Comparison of ENCODE assay signal across 1 cellular context in genomic region chr17:76074390-76075363, GRCh38.
TF ChIP-seq lines count a peak whose summit lies in the region.

GALR2 (plus strand) TSS chr17:76074781; CDS start chr17:76074884, 103 bp downstream.

TF ChIP-seq in HepG2, 621 proteins besides CTCF, POLR2A, EP300 and RAD21 (continued from another document and continues in another):
- TF ChIP-seq GMEB1 (CRISPR knock-in tag; IDR thresholded peaks at IDR 0.05; ENCODE audit: borderline replicate concordance): no peak
- TF ChIP-seq ZNF746 (CRISPR knock-in tag; IDR thresholded peaks at IDR 0.05): no peak
- no peak for TF ChIP-seq FOXO1 (CRISPR knock-in tag; IDR thresholded peaks at IDR 0.05)
- no peak for TF ChIP-seq AGO2 (optimal IDR thresholded peaks at IDR 0.05; ENCODE audit: low read depth, low read length)
- TF ChIP-seq MLX (CRISPR knock-in tag; IDR thresholded peaks at IDR 0.05): no peak
- TF ChIP-seq ATF2 (CRISPR knock-in tag; IDR thresholded peaks at IDR 0.05): no peak
- TF ChIP-seq ZNF616 (CRISPR knock-in tag; IDR thresholded peaks at IDR 0.05; ENCODE audit: low read depth): peak; percentile 57
- TF ChIP-seq ZNF33B (CRISPR knock-in tag; IDR thresholded peaks at IDR 0.05): no peak
- TF ChIP-seq NR3C1 (CRISPR knock-in tag; IDR thresholded peaks at IDR 0.05): no peak
- TF ChIP-seq HNRNPL (IDR thresholded peaks at IDR 0.05; ENCODE audit: low read depth, low read length): 0 out of 2 replicates have a peak, but pooled peaks have one; percentile 28
- TF ChIP-seq TGIF2 (CRISPR knock-in tag; IDR thresholded peaks at IDR 0.05): no peak
- TF ChIP-seq EED (CRISPR knock-in tag; IDR thresholded peaks at IDR 0.05): no peak
- TF ChIP-seq MBNL3 (CRISPR knock-in tag; conservative IDR thresholded peaks at IDR 0.05): no peak
- no peak for TF ChIP-seq MTERF4 (CRISPR knock-in tag; IDR thresholded peaks at IDR 0.05)
- TF ChIP-seq ZNF710 (CRISPR knock-in tag; IDR thresholded peaks at IDR 0.05; ENCODE audit: borderline replicate concordance): peak; percentile 60; the same call in 1 of the 2 replicates
- no peak for TF ChIP-seq KAT7 (CRISPR knock-in tag; IDR thresholded peaks at IDR 0.05; ENCODE audit: borderline replicate concordance)
- TF ChIP-seq ZNF280D (CRISPR knock-in tag; IDR thresholded peaks at IDR 0.05): 0 out of 2 replicates have a peak, but pooled peaks have one; percentile 20
- peak; percentile 9; the same call in 1 of the 2 replicates for TF ChIP-seq GZF1 (CRISPR knock-in tag; IDR thresholded peaks at IDR 0.05)
- TF ChIP-seq MYPOP (CRISPR knock-in tag; IDR thresholded peaks at IDR 0.05): peak; percentile 56; the same call in 1 of the 2 replicates
- TF ChIP-seq ZNF451 (CRISPR knock-in tag; IDR thresholded peaks at IDR 0.05): 0 out of 2 replicates have a peak, but pooled peaks have one; percentile 35
- no peak for TF ChIP-seq SNAPC5 (CRISPR knock-in tag; IDR thresholded peaks at IDR 0.05; ENCODE audit: borderline replicate concordance)
- no peak for TF ChIP-seq ATF7 (IDR thresholded peaks at IDR 0.05)
- TF ChIP-seq ATF7 (CRISPR knock-in tag; IDR thresholded peaks at IDR 0.05): no peak
- TF ChIP-seq MYC (CRISPR knock-in tag; IDR thresholded peaks at IDR 0.05; ENCODE audit: borderline replicate concordance): peak; percentile 18; the same call in 1 of the 2 replicates
- no peak for TF ChIP-seq ATF7-NPFF (CRISPR knock-in tag; IDR thresholded peaks at IDR 0.05; ENCODE audit: low read depth)
- no peak for TF ChIP-seq ZNF446 (CRISPR knock-in tag; IDR thresholded peaks at IDR 0.05)
- no peak for TF ChIP-seq ZNF737 (CRISPR knock-in tag; IDR thresholded peaks at IDR 0.05; ENCODE audit: borderline replicate concordance)
- peak; percentile 77; the same call in 1 of the 2 replicates for TF ChIP-seq NFE2L1 (CRISPR knock-in tag; IDR thresholded peaks at IDR 0.05; ENCODE audit: borderline replicate concordance)
- TF ChIP-seq HNRNPK (IDR thresholded peaks at IDR 0.05; ENCODE audit: low read depth, low read length, poor library complexity, severe bottlenecking): peak; percentile 47
- TF ChIP-seq IKZF4 (CRISPR knock-in tag; IDR thresholded peaks at IDR 0.05; ENCODE audit: borderline replicate concordance, low read depth, not compliant biosample characterization): no peak
- no peak for TF ChIP-seq KLF9 (CRISPR knock-in tag; IDR thresholded peaks at IDR 0.05; ENCODE audit: low read depth)
- TF ChIP-seq ZHX1 (CRISPR knock-in tag; IDR thresholded peaks at IDR 0.05; ENCODE audit: low read depth): no peak
- TF ChIP-seq ZMYM2 (CRISPR knock-in tag; IDR thresholded peaks at IDR 0.05): peak; percentile 69; the same call in 1 of the 2 replicates
- no peak for TF ChIP-seq ZNF20 (CRISPR knock-in tag; IDR thresholded peaks at IDR 0.05)
- TF ChIP-seq LRRFIP1 (CRISPR knock-in tag; conservative IDR thresholded peaks at IDR 0.05): no peak
- no peak for TF ChIP-seq ZBED4 (CRISPR knock-in tag; IDR thresholded peaks at IDR 0.05; ENCODE audit: borderline replicate concordance)
- 0 out of 2 replicates have a peak, but pooled peaks have one; percentile 20 for TF ChIP-seq ZNF205 (CRISPR knock-in tag; IDR thresholded peaks at IDR 0.05)
- no peak for TF ChIP-seq CENPBD1 (CRISPR knock-in tag; IDR thresholded peaks at IDR 0.05; ENCODE audit: borderline replicate concordance, low read depth)
